In genomic region chr12:56448860-56449621, GRCh38 we compare ENCODE assay signal across 8 cellular contexts. TPM values are rescaled to one million over a fixed set of nuclear protein-coding genes. Genes with fewer than 3 reads are reported as not detected.
A peak's percentile ranks its signal among the peaks of the same experiment; 100 is the strongest.
DNase-seq lines count a peak whose midpoint lies in the region; ATAC-seq and TF ChIP-seq lines count a peak whose summit lies in the region.

Gene TIMELESS (minus strand): TSS chr12:56449426. CDS start chr12:56434170, 15,256 bp downstream.

- H3K79me2 ChIP-seq in PC-3 (ENCODE audit: low read length): peaks cover 17% of the 10 kb centered on the region

- DNase-seq in DMS 273 (lab: John Stamatoyannopoulos, UW; ENCODE audit: unreplicated experiment): peak; percentile 95
- DNase-seq in IMR-90: peak; percentile 81
- peak; percentile 89 for DNase-seq in PC-3
- peak; percentile 84 for DNase-seq in activated T-cell treated with anti-CD3 and anti-CD28 coated beads for 48 hours (ENCODE audit: low read depth)
- DNase-seq in epithelial cell of proximal tubule (ENCODE audit: low read depth): no peak
- peak; percentile 88 for DNase-seq in mucosa of gallbladder (ENCODE audit: low spot score)
- DNase-seq in stimulated activated CD8-positive, alpha-beta memory T cell treated with anti-CD3 and anti-CD28 coated beads, Interleukin-4, amount 100 ng/mL, for 4 hours (ENCODE audit: low read depth in 2 of 2, low spot score in 1 of 2): peak; percentile 61 to 66

- peak within 1 kb of the TSS; percentile 95 for H2AK9ac ChIP-seq in IMR-90 (replicated peaks; ENCODE audit: low read depth, low read length, poor library complexity)

- intact Hi-C loops in IMR-90 (cut with micrococcal nuclease) (no loop called here), PC-3 (cut with micrococcal nuclease) (no loop called here)

- H3K14ac ChIP-seq in IMR-90 (replicated peaks; ENCODE audit: low read depth, low read length): peak within 1 kb of the TSS; percentile 97

- no TSS peak for BruUV-seq in IMR-90 (replicated peaks; lab: Mats Ljungman, UMichigan)
- no TSS peak for BruUV-seq in PC-3 (replicated peaks; lab: Mats Ljungman, UMichigan)

- H3K23ac ChIP-seq in IMR-90 (ENCODE audit: low read depth, low read length): peak within 1 kb of the TSS; percentile 96

- no peaks in the 10 kb centered on the region for H3K4me1 ChIP-seq in IMR-90 (ENCODE audit: control insufficient read depth, insufficient read depth, low read length)
- H3K4me1 ChIP-seq in PC-3 (ENCODE audit: insufficient read depth, low read length): peaks cover 12% of the 10 kb centered on the region

- H3K9ac ChIP-seq in IMR-90 (ENCODE audit: low read depth, low read length) (peak within 1 kb of the TSS; percentile 83), PC-3 (ENCODE audit: low read length) (peak within 1 kb of the TSS; percentile 92)

- peak; percentile 69; the same call in 1 of the 2 replicates for TF ChIP-seq POLR2A in IMR-90 (IDR thresholded peaks at IDR 0.05; ENCODE audit: low read depth, low read length)

- peak within 1 kb of the TSS; percentile 90 to 97 for H4K8ac ChIP-seq in IMR-90 (ENCODE audit: low read depth in 2 of 2, low read length in 2 of 2)

- no peak within 1 kb of the TSS; the same call in 1 of the 2 replicates for H2AK5ac ChIP-seq in IMR-90 (ENCODE audit: low read depth, low read length)

- no peak within 1 kb of the TSS for H2BK120ac ChIP-seq in IMR-90 (ENCODE audit: low read depth, low read length)

- in situ Hi-C loops in IMR-90 (cut with MboI; ENCODE audit: low sequenced_read_pairs): no loop called here

- H3K4me3 ChIP-seq in IMR-90 (ENCODE audit: insufficient read depth, low read depth, low read length) (peak within 1 kb of the TSS; percentile 54), PC-3 (ENCODE audit: low read length) (peak within 1 kb of the TSS; percentile 81), epithelial cell of proximal tubule (ENCODE audit: low read depth, low read length) (peak within 1 kb of the TSS; percentile 89)

- H3K4me2 ChIP-seq in IMR-90 (ENCODE audit: low read depth, low read length) (peak within 1 kb of the TSS; percentile 85), PC-3 (ENCODE audit: low read length) (peak within 1 kb of the TSS; percentile 80)

- H3K4ac ChIP-seq in IMR-90 (ENCODE audit: low read depth, low read length): peak within 1 kb of the TSS; percentile 91

- H3K36me3 ChIP-seq in IMR-90 (ENCODE audit: control insufficient read depth, insufficient read depth, low read length) (no peaks in the 10 kb centered on the region), PC-3 (ENCODE audit: low read depth, low read length) (0 out of 2 replicates have a peak, but pooled peaks cover 9% of the 10 kb centered on the region)

- dilution Hi-C loops in IMR-90 (cut with HindIII; ENCODE audit: low sequenced_read_pairs, unreplicated experiment): no loop called here

- H3K9me3 ChIP-seq in IMR-90 (ENCODE audit: control insufficient read depth, insufficient read depth, low read length) (no peaks in the 10 kb centered on the region), PC-3 (ENCODE audit: low read length) (no peaks in the 10 kb centered on the region)

- peak within 1 kb of the TSS; percentile 72 for H4K91ac ChIP-seq in IMR-90 (ENCODE audit: insufficient read depth, low read depth, low read length)

- H3K18ac ChIP-seq in IMR-90 (ENCODE audit: low read depth, low read length): peak within 1 kb of the TSS; percentile 43; the same call in 1 of the 2 replicates

- TF ChIP-seq CTCF in IMR-90 (conservative IDR thresholded peaks at IDR 0.05; ENCODE audit: low read depth, low read length) (no peak), PC-3 (conservative IDR thresholded peaks at IDR 0.05; ENCODE audit: low read depth, low read length) (no peak), epithelial cell of proximal tubule (conservative IDR thresholded peaks at IDR 0.05; ENCODE audit: low read depth, low read length) (no peak)

- H2BK15ac ChIP-seq in IMR-90 (ENCODE audit: low read depth, low read length): no peak within 1 kb of the TSS

- H2BK5ac ChIP-seq in IMR-90 (ENCODE audit: low read depth, low read length, poor library complexity, severe bottlenecking): peak within 1 kb of the TSS; percentile 80

- peak within 1 kb of the TSS; percentile 98 for H3K56ac ChIP-seq in IMR-90 (ENCODE audit: extremely low read depth, insufficient read depth, low read length)

- H2BK20ac ChIP-seq in IMR-90 (ENCODE audit: low read depth, low read length): no peak within 1 kb of the TSS

- H4K5ac ChIP-seq in IMR-90 (ENCODE audit: low read depth, low read length): peak within 1 kb of the TSS; percentile 98

- no peak for TF ChIP-seq RAD21 in IMR-90 (IDR thresholded peaks at IDR 0.05; ENCODE audit: low read length)

- peaks cover 4% of the 10 kb centered on the region for H3K27me3 ChIP-seq in IMR-90 (ENCODE audit: control insufficient read depth, insufficient read depth, low read length)
- no peaks in the 10 kb centered on the region for H3K27me3 ChIP-seq in PC-3 (ENCODE audit: low read length)

- CTCF ChIA-PET in IMR-90 (lab: Yijun Ruan, JAX): interaction anchor here (0.6 to 1.9 kb wide), 2 partner anchors 15 to 79 kb away, joined by 4 to 8 read pairs; no protein-coding TSS in a partner anchor
- CTCF ChIA-PET in PC-3 (lab: Charles Lee): interaction anchor here (2.1 kb wide), 1 partner anchor 12 kb away, joined by 15 read pairs; no protein-coding TSS in a partner anchor

- peak; percentile 84 for ATAC-seq in GM21526 (IDR thresholded peaks at IDR 0.05; ENCODE audit: low FRiP score, unreplicated experiment)
- peak; percentile 98 for ATAC-seq in IMR-90 (ENCODE audit: low read depth)
- peak; percentile 98 for ATAC-seq in PC-3

- H3K27ac ChIP-seq in IMR-90 (ENCODE audit: insufficient read depth, low read length) (peak within 1 kb of the TSS; percentile 54), PC-3 (ENCODE audit: low read length) (peak within 1 kb of the TSS; percentile 82)

- no peaks in the 10 kb centered on the region for H3K9me2 ChIP-seq in PC-3 (replicated peaks; ENCODE audit: low read length)

- POLR2A ChIA-PET in IMR-90 (lab: Charles Lee; ENCODE audit: unreplicated experiment) (interaction anchor here (1.0 kb wide), 1 partner anchor 90 kb away, joined by 3 read pairs; no protein-coding TSS in a partner anchor), PC-3 (lab: Charles Lee; ENCODE audit: unreplicated experiment) (interaction anchor here (0.6 to 1.0 kb wide), 3 partner anchors 89 to 475 kb away, joined by 3 to 7 read pairs (median 4); partner anchors contain the start of genes RAB5B, RNF41 and STAT2)

- no peaks in the 10 kb centered on the region for H3K9me1 ChIP-seq in IMR-90 (ENCODE audit: insufficient read depth, low read length)

- 0% methylated on average over 32 of the region's 58 CpGs; no CpG with 5 or more reads in 1 of the 2 experiments for WGBS in IMR-90 (ENCODE audit: extremely low coverage in 2 of 2, insufficient read length in 1 of 2), 2 experiments

- H4K20me1 ChIP-seq in IMR-90 (ENCODE audit: insufficient read depth, low read length) (no peaks in the 10 kb centered on the region), PC-3 (ENCODE audit: low read length) (no peaks in the 10 kb centered on the region)

- H3K79me1 ChIP-seq in IMR-90 (ENCODE audit: low read depth in 1 of 2, low read length in 2 of 2): peaks cover 13% of the 10 kb centered on the region in 2 experiments

- H3F3A ChIP-seq in PC-3 (ENCODE audit: low read length, unreplicated experiment): no peaks in the 10 kb centered on the region

- H2AFZ ChIP-seq in IMR-90 (replicated peaks; ENCODE audit: low read length, poor library complexity) (peak within 1 kb of the TSS; percentile 97), PC-3 (ENCODE audit: low read length) (peak within 1 kb of the TSS; percentile 92)

TF ChIP-seq in IMR-90, 13 proteins besides CTCF, POLR2A, EP300 and RAD21:
- TF ChIP-seq BHLHE40 (IDR thresholded peaks at IDR 0.05; ENCODE audit: low read depth, low read length): peak; percentile 16; the same call in 1 of the 2 replicates
- peak; percentile 80 for TF ChIP-seq MXI1 (IDR thresholded peaks at IDR 0.05; ENCODE audit: borderline replicate concordance, low read depth, low read length)
- no peak for TF ChIP-seq FOS (IDR thresholded peaks at IDR 0.05; ENCODE audit: low read depth, low read length)
- TF ChIP-seq SMC3 (IDR thresholded peaks at IDR 0.05; ENCODE audit: low read depth, low read length): no peak
- TF ChIP-seq NFE2L2 (IDR thresholded peaks at IDR 0.05; ENCODE audit: low read depth, low read length): no peak
- no peak for TF ChIP-seq RFX5 (IDR thresholded peaks at IDR 0.05; ENCODE audit: low read depth, low read length)
- peak; percentile 94 for TF ChIP-seq USF2 (IDR thresholded peaks at IDR 0.05; ENCODE audit: low read depth, low read length)
- no peak for TF ChIP-seq CHD1 (IDR thresholded peaks at IDR 0.05; ENCODE audit: low read depth, low read length)
- no peak for TF ChIP-seq RCOR1 (IDR thresholded peaks at IDR 0.05; ENCODE audit: insufficient replicate concordance, low read length)
- TF ChIP-seq MAZ (IDR thresholded peaks at IDR 0.05; ENCODE audit: borderline replicate concordance, low read depth, low read length): peak; percentile 64; the same call in 1 of the 2 replicates
- no peak for TF ChIP-seq CEBPB (IDR thresholded peaks at IDR 0.05; ENCODE audit: low read depth, low read length)
- no peak for TF ChIP-seq ELK1 (IDR thresholded peaks at IDR 0.05; ENCODE audit: borderline replicate concordance, low read depth, low read length)
- TF ChIP-seq MAFK (IDR thresholded peaks at IDR 0.05; ENCODE audit: low read depth, low read length): no peak
TF ChIP-seq in IMR-90: peak in this region for 4.

RNA-seq across cellular contexts. Expression of gene TIMELESS, which starts in this region (rescaled TPM):
- total RNA-seq in IMR-90 (2012; rRNA removed) (9.4 and 10.4 TPM in 2 replicates), PC-3 (2014; rRNA removed) (26.5 and 29.5 TPM in 2 replicates), epithelial cell of proximal tubule (30.2 and 35.0 TPM in 2 replicates), mucosa of gallbladder (13.0 TPM)
- 6.0 and 7.3 TPM in 2 replicates for polyA plus RNA-seq in IMR-90 (2012; rRNA removed)
- polyA plus RNA-seq in IMR-90 (2012; cell fraction: cytosol; rRNA removed): 1.8 and 3.2 TPM in 2 replicates
- polyA plus RNA-seq in IMR-90 (2012; cell fraction: nucleus; rRNA removed; ENCODE audit: low replicate concordance): 6.3 and 10.0 TPM in 2 replicates
